Comparison of ENCODE assay signal across 21 cellular contexts in genomic region chr6:133501675-133502275, GRCh38.
DNase-seq lines count a peak whose midpoint lies in the region; ATAC-seq and TF ChIP-seq lines count a peak whose summit lies in the region.
"Had no signal": no experiment of that assay in that cellular context is flagged by ENCODE, and none has a peak within 500 bp of the region (broad histone marks: within the 10 kb centered on the region; RNA-seq: fewer than 3 reads in every experiment).

No MANE protein-coding gene starts in this region.

- H4K20me1 ChIP-seq in smooth muscle cell (ENCODE audit: low read depth) (no peaks in the 10 kb centered on the region), MM.1S (ENCODE audit: insufficient read depth, low read length) (no peaks in the 10 kb centered on the region)

- H3K27ac ChIP-seq in smooth muscle cell (ENCODE audit: low read depth) (no peak overlapping the region), MM.1S (ENCODE audit: low read length) (no peak overlapping the region)
- H3K27ac ChIP-seq: epithelial cell of prostate, KMS-11 had no signal

- H3K36me3 ChIP-seq in MG63 = no peaks in the 10 kb centered on the region; the same call in none of the 2 replicates
- H3K36me3 ChIP-seq in smooth muscle cell (ENCODE audit: low read depth) = no peaks in the 10 kb centered on the region
- H3K36me3 ChIP-seq in MM.1S (replicated peaks; ENCODE audit: insufficient read depth, low read length) = no peaks in the 10 kb centered on the region

- H3K9me2 ChIP-seq in MM.1S (replicated peaks; ENCODE audit: insufficient read depth, low read length) = no peaks in the 10 kb centered on the region

- H3K9ac ChIP-seq in smooth muscle cell (ENCODE audit: low read depth) = no peak overlapping the region
- H3K9ac ChIP-seq in MM.1S (ENCODE audit: low read length) = no peak overlapping the region
- H3K9ac ChIP-seq: KMS-11 had no signal

- H3K4me1 ChIP-seq in smooth muscle cell (ENCODE audit: low read depth) (peaks cover 4% of the 10 kb centered on the region), MM.1S (ENCODE audit: low read length) (no peaks in the 10 kb centered on the region)

- H3F3A ChIP-seq in smooth muscle cell (ENCODE audit: low read depth) (no peaks in the 10 kb centered on the region), MM.1S (ENCODE audit: insufficient read depth, low read length) (no peaks in the 10 kb centered on the region)

- H2AFZ ChIP-seq in smooth muscle cell (ENCODE audit: low read depth) = no peak overlapping the region
- H2AFZ ChIP-seq in MM.1S (ENCODE audit: low read length) = no peak overlapping the region
- H2AFZ ChIP-seq: GM23338 had no signal

- H3K4me2 ChIP-seq in smooth muscle cell (peak overlapping the region; percentile 8), MM.1S (ENCODE audit: low read depth, low read length) (no peak overlapping the region)
- H3K4me2 ChIP-seq: GM23338, KMS-11 had no signal

- 59% methylated on average over 4 of the region's 4 CpGs for WGBS in smooth muscle cell (ENCODE audit: low lambda C conversion rate)

- TF ChIP-seq CTCF in cardiac fibroblast (IDR thresholded peaks at IDR 0.05; ENCODE audit: low read depth, low read length) (no peak), smooth muscle cell (IDR thresholded peaks at IDR 0.05; ENCODE audit: borderline replicate concordance, insufficient read depth, poor library complexity, severe bottlenecking) (no peak), MM.1S (IDR thresholded peaks at IDR 0.05; ENCODE audit: low read length) (no peak)

- ATAC-seq in GM21737 (IDR thresholded peaks at IDR 0.05; ENCODE audit: unreplicated experiment) = no peak
- ATAC-seq: activated CD4-positive, CD25-positive, alpha-beta regulatory T cell treated with anti-CD3 and anti-CD28 coated beads, Interleukin-2, amount 50 U/mL, for 24 hours; GM23338; stimulated activated naive CD8-positive, alpha-beta T cell treated with anti-CD3 and anti-CD28 coated beads, Interleukin-15, amount 100 ng/mL, for 72 hours had no signal

- H3K79me2 ChIP-seq in smooth muscle cell (ENCODE audit: low read depth) (no peaks in the 10 kb centered on the region), MM.1S (ENCODE audit: low read length) (no peaks in the 10 kb centered on the region)

- no peak overlapping the region for H3K4me3 ChIP-seq in MG63
- H3K4me3 ChIP-seq in cardiac fibroblast (replicated peaks in 1 of 2; ENCODE audit: low read depth in 2 of 2, low read length in 2 of 2) = no peak overlapping the region
- no peak overlapping the region for H3K4me3 ChIP-seq in smooth muscle cell
- H3K4me3 ChIP-seq in MM.1S (ENCODE audit: low read length) = no peak overlapping the region
- H3K4me3 ChIP-seq: GM23338 had no signal

- peak; percentile 12 for DNase-seq in MG63
- DNase-seq in cardiac fibroblast (ENCODE audit: low read depth in 2 of 2) = peak; percentile 16 to 19
- DNase-seq in left kidney (ENCODE audit: low read depth, low spot score) = peak; percentile 41
- DNase-seq in smooth muscle cell (lab: John Stamatoyannopoulos, UW; ENCODE audit: unreplicated experiment) = no peak
- DNase-seq in NCI-H1436 (lab: John Stamatoyannopoulos, UW) = no peak
- DNase-seq in MM.1S = no peak
- no peak for DNase-seq in NCI-H748 treated with DMSO at 0.1 percent for 48 hours (lab: John Stamatoyannopoulos, UW)
- DNase-seq: activated CD8-positive, alpha-beta memory T cell treated with anti-CD3 and anti-CD28 coated beads for 24 hours; activated naive CD4-positive, alpha-beta T cell treated with anti-CD3 and anti-CD28 coated beads, Interleukin-2, amount 50 U/mL, for 16 hours; activated T-cell treated with anti-CD3 and anti-CD28 coated beads, Interleukin-2, amount 50 U/mL, for 48 hours; NCI-H1417 treated with DMSO at 0.1 percent for 48 hours; NCI-H2227 treated with DMSO at 0.1 percent for 48 hours; NK-92 treated with Interleukin-12 subunit alpha and Interleukin-12 subunit beta, amount 100 ng/mL, for 24 hours; occipital lobe; stimulated activated CD4-positive, alpha-beta T cell treated with anti-CD3 and anti-CD28 coated beads, Interleukin-2, amount 100 ng/mL, for 24 hours; stimulated activated naive CD8-positive, alpha-beta T cell treated with anti-CD3 and anti-CD28 coated beads, Interleukin-15, amount 100 ng/mL, for 72 hours had no signal

- H3K27me3 ChIP-seq in MG63 (no peaks in the 10 kb centered on the region), smooth muscle cell (ENCODE audit: low read depth) (peaks cover 38% of the 10 kb centered on the region), MM.1S (replicated peaks; ENCODE audit: insufficient read depth, low read length) (no peaks in the 10 kb centered on the region)

- H3K9me3 ChIP-seq in MG63 = no peaks in the 10 kb centered on the region
- H3K9me3 ChIP-seq in smooth muscle cell (replicated peaks; ENCODE audit: low read depth) = no peaks in the 10 kb centered on the region
- no peaks in the 10 kb centered on the region for H3K9me3 ChIP-seq in MM.1S (replicated peaks; ENCODE audit: insufficient read depth, low read length)

Comparison
In these comparisons a context has a peak if more than half of its experiments do, and no peak if none do; other contexts are left out.
1. DNase-seq: peak in MG63 (single experiment), cardiac fibroblast (2 of 2) and left kidney (single experiment); none in smooth muscle cell (single experiment), NCI-H1436 (single experiment), MM.1S (single experiment) and NCI-H748 treated with DMSO at 0.1 percent for 48 hours (single experiment).